Comparison of ENCODE assay signal across 15 cellular contexts in genomic region chr5:132104561-132104960, GRCh38. TPM values are rescaled to one million over a fixed set of nuclear protein-coding genes. Genes with fewer than 3 reads are reported as not detected.
A peak's percentile ranks its signal among the peaks of the same experiment; 100 is the strongest.
DNase-seq lines count a peak whose midpoint lies in the region; ATAC-seq, FAIRE-seq and TF ChIP-seq lines count a peak whose summit lies in the region.
"Had no signal": no experiment of that assay in that cellular context is flagged by ENCODE, and none has a peak within 500 bp of the region (broad histone marks: within the 10 kb centered on the region; RNA-seq: fewer than 3 reads in every experiment).

No MANE protein-coding gene starts in this region.

- H3K4me1 Mint-ChIP-seq in activated B cell treated with CpG ODN at 0.5 μM for 24 hours: peaks cover 71% of the 10 kb centered on the region

- H3K4me3 Mint-ChIP-seq in activated B cell treated with CpG ODN at 0.5 μM for 24 hours: no peak overlapping the region
- H3K4me3 Mint-ChIP-seq: type B pancreatic cell had no signal

- H3K27me3 Mint-ChIP-seq in activated B cell treated with CpG ODN at 0.5 μM for 24 hours: no peaks in the 10 kb centered on the region
- H3K27me3 Mint-ChIP-seq: IgD-negative memory B cell, type B pancreatic cell had no signal

- POLR2A ChIA-PET in activated B cell treated with CpG ODN at 0.5 μM for 24 hours (lab: Charles Lee): interaction anchor here (0.6 to 0.8 kb wide), 2 partner anchors 85 to 311 kb away, joined by 3 to 7 read pairs; no protein-coding TSS in a partner anchor

- H3K4me3 ChIP-seq in AG10803 (ENCODE audit: low read length) (no peak overlapping the region), foreskin fibroblast (ENCODE audit: low read depth in 1 of 2, low read length in 2 of 2) (no peak overlapping the region), brain microvascular endothelial cell (ENCODE audit: low read depth, low read length) (no peak overlapping the region), pancreas (no peak overlapping the region)
- H3K4me3 ChIP-seq: HAP-1 had no signal

- CTCF ChIA-PET in activated B cell treated with CpG ODN at 0.5 μM for 24 hours (lab: Charles Lee): interaction anchor here (2.5 kb wide), 1 partner anchor 30 kb away, joined by 12 read pairs; no protein-coding TSS in a partner anchor

- no peaks in the 10 kb centered on the region for H3K9me3 ChIP-seq in pancreas
- H3K9me3 ChIP-seq: HAP-1 had no signal

- no peak overlapping the region for H3K27ac ChIP-seq in brain microvascular endothelial cell
- no peak overlapping the region for H3K27ac ChIP-seq in pancreas

- H3K27ac Mint-ChIP-seq in activated B cell treated with CpG ODN at 0.5 μM for 24 hours: peak overlapping the region; percentile 84
- H3K27ac Mint-ChIP-seq: type B pancreatic cell had no signal

- intact Hi-C loops in activated B cell treated with CpG ODN at 0.5 μM for 24 hours (cut with micrococcal nuclease): loop anchor here (5.0 kb wide), 2 partner anchors 123 to 948 kb away; partner anchors contain the start of genes HSPA4 and P4HA2
- intact Hi-C loops in pancreas (cut with DNase I): no loop called here

- TF ChIP-seq CTCF in AG10803 (conservative IDR thresholded peaks at IDR 0.05; ENCODE audit: low read length): no peak
- no peak for TF ChIP-seq CTCF in activated B cell treated with CpG ODN at 0.5 μM for 24 hours (IDR thresholded peaks at IDR 0.05)
- TF ChIP-seq CTCF in foreskin fibroblast (IDR thresholded peaks at IDR 0.05; ENCODE audit: low read depth, low read length): no peak
- TF ChIP-seq CTCF in brain microvascular endothelial cell (IDR thresholded peaks at IDR 0.05; ENCODE audit: low read depth, low read length, missing control alignments): no peak
- TF ChIP-seq CTCF in pancreas (IDR thresholded peaks at IDR 0.05): no peak

- no peak for FAIRE-seq in pancreas (lab: Jason Lieb, UNC)

- in situ Hi-C loops in brain microvascular endothelial cell (cut with HindIII; ENCODE audit: low pct_ligation_motif_present, low sequenced_read_pairs): no loop called here

- H3K36me3 ChIP-seq in brain microvascular endothelial cell (replicated peaks) (no peaks in the 10 kb centered on the region), pancreas (no peaks in the 10 kb centered on the region)
- H3K36me3 ChIP-seq: HAP-1 had no signal

- no peaks in the 10 kb centered on the region for H3K27me3 ChIP-seq in brain microvascular endothelial cell (replicated peaks)
- no peaks in the 10 kb centered on the region for H3K27me3 ChIP-seq in pancreas

- ATAC-seq in activated B cell treated with CpG ODN at 0.5 μM for 24 hours (ENCODE audit: low read depth) (no peak), HG02642 (IDR thresholded peaks at IDR 0.05; ENCODE audit: poor library complexity, unreplicated experiment) (no peak), pancreas (no peak)

- H3K36me3 Mint-ChIP-seq in activated B cell treated with CpG ODN at 0.5 μM for 24 hours (ENCODE audit: low read depth): no peaks in the 10 kb centered on the region
- H3K36me3 Mint-ChIP-seq: IgD-negative memory B cell, type B pancreatic cell had no signal

- DNase-seq in AG10803 (ENCODE audit: low read depth) (peak; percentile 68), GM04503 (ENCODE audit: low read depth) (peak; percentile 39), activated B cell treated with CpG ODN at 0.5 μM for 24 hours (no peak), foreskin fibroblast (peak; percentile 52 to 65), brain microvascular endothelial cell (no peak), pancreas (no peak)
- DNase-seq in stimulated activated CD4-positive, alpha-beta T cell treated with anti-CD3 and anti-CD28 coated beads, Interleukin-4, amount 100 ng/mL, for 4 hours: no peak
- DNase-seq: activated CD4-positive, CD25-positive, alpha-beta regulatory T cell; activated naive CD4-positive, alpha-beta T cell treated with anti-CD3 and anti-CD28 coated beads, Interleukin-2, amount 50 U/mL, for 16 hours; effector CD4-positive, alpha-beta T cell had no signal

- no peaks in the 10 kb centered on the region for H3K9me3 Mint-ChIP-seq in activated B cell treated with CpG ODN at 0.5 μM for 24 hours
- H3K9me3 Mint-ChIP-seq: type B pancreatic cell had no signal

- H3K4me1 ChIP-seq in pancreas: no peaks in the 10 kb centered on the region
- H3K4me1 ChIP-seq: HAP-1 had no signal

RNA-seq across cellular contexts. Expression of gene CSF2, which starts 31.0 kb away (rescaled TPM):
- 0.29 TPM in 1 of 2 replicates, not detected in the other for total RNA-seq in activated B cell treated with CpG ODN at 0.5 μM for 24 hours
- total RNA-seq in pancreas: under 1 TPM in 1 of 6 donors, not detected in 5; 0.19 TPM
- polyA plus RNA-seq in pancreas: not detected
- total RNA-seq: Right ventricle myocardium inferior had no signal
- polyA plus RNA-seq: IgD-negative memory B cell had no signal

RNA-seq across cellular contexts. Expression of gene IL3, which starts 44.1 kb away (rescaled TPM):
- not detected in 2 replicates for total RNA-seq in activated B cell treated with CpG ODN at 0.5 μM for 24 hours
- not detected for total RNA-seq in pancreas
- not detected for polyA plus RNA-seq in pancreas
- total RNA-seq: Right ventricle myocardium inferior had no signal
- polyA plus RNA-seq: IgD-negative memory B cell had no signal

Comparison
In these comparisons a context has a peak if more than half of its experiments do, and no peak if none do; other contexts are left out.
1. DNase-seq: peak in AG10803 (single experiment), GM04503 (single experiment) and foreskin fibroblast (2 of 2); none in activated B cell treated with CpG ODN at 0.5 μM for 24 hours (single experiment), brain microvascular endothelial cell (single experiment), stimulated activated CD4-positive, alpha-beta T cell treated with anti-CD3 and anti-CD28 coated beads, Interleukin-4, amount 100 ng/mL, for 4 hours (0 of 2) and pancreas (0 of 6).